ENCODE assay signal across 8 cellular contexts in genomic region chr9:137550241-137550621, GRCh38. TPM values are rescaled to one million over a fixed set of nuclear protein-coding genes. Genes with fewer than 3 reads are reported as not detected.
DNase-seq lines count a peak whose midpoint lies in the region; ATAC-seq, FAIRE-seq and TF ChIP-seq lines count a peak whose summit lies in the region.

TSS of gene PNPLA7 (minus strand) at chr9:137550402. CDS start at chr9:137550197, 205 bp downstream.

- no peaks in the 10 kb centered on the region for H3K9me3 Mint-ChIP-seq in naive B cell

- no peaks in the 10 kb centered on the region for H3K27me3 Mint-ChIP-seq in naive B cell

- peaks cover 48% of the 10 kb centered on the region for H3K4me1 ChIP-seq in suprapubic skin

- ATAC-seq in naive B cell (ENCODE audit: low read depth in 2 of 2) (peak; percentile 30 to 48), GM19463 (IDR thresholded peaks at IDR 0.05; ENCODE audit: unreplicated experiment) (no peak)

- TF ChIP-seq CTCF in fibroblast of the aortic adventitia (IDR thresholded peaks at IDR 0.05; ENCODE audit: insufficient read depth, low read length) (no peak), suprapubic skin (IDR thresholded peaks at IDR 0.05) (no peak)

- H3K4me3 Mint-ChIP-seq in naive B cell, result peak within 1 kb of the TSS; percentile 92 to 99 (median 96)

- peak; percentile 84 for DNase-seq in D341Med (ENCODE audit: low spot score)
- peak; percentile 65 for DNase-seq in RCC 7860 (ENCODE audit: low spot score)
- DNase-seq in activated effector memory CD4-positive, alpha-beta T cell treated with anti-CD3 and anti-CD28 coated beads, Interleukin-2, amount 50 U/mL, for 16 hours, result peak; percentile 84
- DNase-seq in fibroblast of the aortic adventitia (ENCODE audit: low read depth), result peak; percentile 59
- peak; percentile 69 for DNase-seq in naive B cell
- DNase-seq in suprapubic skin (ENCODE audit: low spot score in 2 of 2), result peak; percentile 95 to 96

- peaks cover 9% of the 10 kb centered on the region; the same call in 1 of the 2 replicates for H3K36me3 ChIP-seq in KOPT-K1 (ENCODE audit: insufficient read depth, low read length)
- H3K36me3 ChIP-seq in suprapubic skin, result peaks cover 4% of the 10 kb centered on the region

- peaks cover 32 to 53% (median 43%) of the 10 kb centered on the region in 3 donors for H3K4me1 Mint-ChIP-seq in naive B cell

- peak within 1 kb of the TSS; percentile 86 to 97 (median 96) for H3K27ac Mint-ChIP-seq in naive B cell

- no peaks in the 10 kb centered on the region for H3K27me3 ChIP-seq in suprapubic skin

- no peak for TF ChIP-seq POLR2A in suprapubic skin (IDR thresholded peaks at IDR 0.05)

- H3K9me3 ChIP-seq in KOPT-K1 (ENCODE audit: insufficient read depth, low read length, poor library complexity, severe bottlenecking) (no peaks in the 10 kb centered on the region), suprapubic skin (no peaks in the 10 kb centered on the region)

- no peak for TF ChIP-seq EP300 in suprapubic skin (IDR thresholded peaks at IDR 0.05)

- H3K27ac ChIP-seq in KOPT-K1 (ENCODE audit: low read depth, low read length, poor library complexity, severe bottlenecking), result peak within 1 kb of the TSS; percentile 42
- peak within 1 kb of the TSS; percentile 92 for H3K27ac ChIP-seq in suprapubic skin

- H3K4me3 ChIP-seq in fibroblast of the aortic adventitia (ENCODE audit: low read depth, low read length), result peak within 1 kb of the TSS; percentile 73
- peak within 1 kb of the TSS; percentile 95 for H3K4me3 ChIP-seq in suprapubic skin

- peaks cover 3 to 5% of the 10 kb centered on the region in 2 donors for H3K36me3 Mint-ChIP-seq in naive B cell

- WGBS in suprapubic skin, result 8% methylated on average over 6 of the region's 13 CpGs

- peak; percentile 45 for FAIRE-seq in RCC 7860 (lab: Jason Lieb, UNC)

RNA-seq across cellular contexts. Expression of gene PNPLA7, which starts in this region (rescaled TPM):
- total RNA-seq in fibroblast of the aortic adventitia (ENCODE audit: low replicate concordance), result 0.81 and 5.4 TPM in 2 replicates
- 1 to 10 TPM; 3.0 to 6.5 (median 5.8) TPM for polyA plus RNA-seq in naive B cell (ENCODE audit: low read depth in 6 of 6)
- 10 to 100 TPM; 12.2 to 97.0 (median 33.3) TPM for total RNA-seq in suprapubic skin
